ENCODE assay signal across 7 cellular contexts in genomic region chr17:83192789-83193335, GRCh38.
DNase-seq lines count a peak whose midpoint lies in the region; FAIRE-seq and TF ChIP-seq lines count a peak whose summit lies in the region.
"Not testable (repeated sequence)": the region's sequence is repeated elsewhere in the genome, so short reads cannot be mapped to it uniquely, and the experiment has no call there.

No MANE protein-coding gene starts in this region.

- not testable (repeated sequence) for H3K9ac ChIP-seq in Karpas-422 (ENCODE audit: low read length); kidney (ENCODE audit: low read length in 2 of 2)

- DNase-seq in Karpas-422 (peak; percentile 44), fibroblast of gingiva (ENCODE audit: low read depth) (peak; percentile 58), kidney (peak; percentile 71), ovary (peak in 3 of 5 donors; percentile 15 to 28 (median 18)), testis (peak; percentile 12)
- DNase-seq in activated CD4-positive, alpha-beta T cell treated with anti-CD3 and anti-CD28 coated beads for 48 hours: peak; percentile 54
- DNase-seq in activated naive CD4-positive, alpha-beta T cell treated with anti-CD3 and anti-CD28 coated beads, Interleukin-2, amount 10 ng/mL, durations not matched to agents 7 days and 5 days: peak; percentile 28

- H3K4me3 ChIP-seq in Karpas-422 (ENCODE audit: low read length); kidney (ENCODE audit: low read length in 2 of 2); ovary; testis: not testable (repeated sequence)

- H2AFZ ChIP-seq in Karpas-422 (ENCODE audit: low read length): not testable (repeated sequence)

- not testable (repeated sequence) for H3K79me2 ChIP-seq in Karpas-422 (ENCODE audit: low read length)

- H3K9me3 ChIP-seq in Karpas-422 (ENCODE audit: low read length); kidney (ENCODE audit: control insufficient read depth in 1 of 2, low read length in 2 of 2); ovary; testis: not testable (repeated sequence)

- H3K9me3 Mint-ChIP-seq in activated naive CD4-positive, alpha-beta T cell treated with anti-CD3 and anti-CD28 coated beads, Interleukin-2, amount 10 ng/mL, durations not matched to agents 7 days and 5 days: not testable (repeated sequence)

- 54% methylated on average over 2 of the region's 2 CpGs; no CpG with 5 or more reads in 2 of the 3 donors for WGBS in ovary, 3 donors
- WGBS in testis, 2 donors: no CpG with 5 or more reads among the region's 2 CpGs

- not testable (repeated sequence) for H3K27ac Mint-ChIP-seq in activated naive CD4-positive, alpha-beta T cell treated with anti-CD3 and anti-CD28 coated beads, Interleukin-2, amount 10 ng/mL, durations not matched to agents 7 days and 5 days

- not testable (repeated sequence) for H4K20me1 ChIP-seq in Karpas-422 (ENCODE audit: insufficient read depth, low read depth, low read length)

- H3K4me2 ChIP-seq in Karpas-422 (ENCODE audit: low read depth, low read length, poor library complexity, severe bottlenecking): not testable (repeated sequence)

- H3K4me1 Mint-ChIP-seq in activated naive CD4-positive, alpha-beta T cell treated with anti-CD3 and anti-CD28 coated beads, Interleukin-2, amount 10 ng/mL, durations not matched to agents 7 days and 5 days: peaks cover 29% of the 10 kb centered on the region

- not testable (repeated sequence) for TF ChIP-seq POLR2A in ovary (IDR thresholded peaks at IDR 0.05); testis (IDR thresholded peaks at IDR 0.05)

- H3K4me1 ChIP-seq in Karpas-422 (ENCODE audit: low read length): peaks cover 13% of the 10 kb centered on the region
- H3K4me1 ChIP-seq in kidney (ENCODE audit: control insufficient read depth in 1 of 2, insufficient read depth in 1 of 2, low read depth in 1 of 2, low read length in 2 of 2): not testable (repeated sequence)
- peaks cover 35% of the 10 kb centered on the region for H3K4me1 ChIP-seq in ovary (ENCODE audit: insufficient read depth)
- peaks cover 18% of the 10 kb centered on the region for H3K4me1 ChIP-seq in testis

- H3K27ac ChIP-seq in Karpas-422 (ENCODE audit: low read length); kidney (ENCODE audit: low read depth in 2 of 2, low read length in 2 of 2); ovary; testis: not testable (repeated sequence)

- CTCF ChIA-PET in activated naive CD4-positive, alpha-beta T cell treated with anti-CD3 and anti-CD28 coated beads, Interleukin-2, amount 10 ng/mL, durations not matched to agents 7 days and 5 days (lab: Charles Lee): not testable (repeated sequence)

- not testable (repeated sequence) for H3K4me3 Mint-ChIP-seq in activated naive CD4-positive, alpha-beta T cell treated with anti-CD3 and anti-CD28 coated beads, Interleukin-2, amount 10 ng/mL, durations not matched to agents 7 days and 5 days

- not testable (repeated sequence) for H3K36me3 Mint-ChIP-seq in activated naive CD4-positive, alpha-beta T cell treated with anti-CD3 and anti-CD28 coated beads, Interleukin-2, amount 10 ng/mL, durations not matched to agents 7 days and 5 days

- peaks cover 52% of the 10 kb centered on the region for H3K27me3 Mint-ChIP-seq in activated naive CD4-positive, alpha-beta T cell treated with anti-CD3 and anti-CD28 coated beads, Interleukin-2, amount 10 ng/mL, durations not matched to agents 7 days and 5 days

- not testable (repeated sequence) for FAIRE-seq in kidney (lab: Jason Lieb, UNC)

- intact Hi-C loops in kidney (cut with DNase I); ovary (cut with DNase I); testis (cut with DNase I; ENCODE audit: low total_unique reads): not testable (repeated sequence)

- H3K9me2 ChIP-seq in Karpas-422 (replicated peaks; ENCODE audit: insufficient read depth, low read length): not testable (repeated sequence)

- H3K27me3 ChIP-seq in Karpas-422 (ENCODE audit: low read length); ovary; testis: not testable (repeated sequence)

- not testable (repeated sequence) for TF ChIP-seq CTCF in kidney (IDR thresholded peaks at IDR 0.05; ENCODE audit: borderline replicate concordance, extremely low read depth, insufficient read depth); ovary (IDR thresholded peaks at IDR 0.05); testis (IDR thresholded peaks at IDR 0.05)

- not testable (repeated sequence) for TF ChIP-seq EP300 in ovary (IDR thresholded peaks at IDR 0.05)

- H3K36me3 ChIP-seq in Karpas-422 (ENCODE audit: insufficient read depth, low read length); kidney (ENCODE audit: control insufficient read depth in 1 of 2, insufficient read depth in 2 of 2, low read length in 2 of 2); ovary; testis (ENCODE audit: low read depth, missing control alignments): not testable (repeated sequence)

Comparison
In these comparisons a context has a peak if more than half of its experiments do, and no peak if none do; other contexts are left out.
1. DNase-seq: peak in every context shown above with its lines; median percentile 71 in kidney; 58 in fibroblast of gingiva; 54 in activated CD4-positive, alpha-beta T cell treated with anti-CD3 and anti-CD28 coated beads for 48 hours; 44 in Karpas-422; 28 in activated naive CD4-positive, alpha-beta T cell treated with anti-CD3 and anti-CD28 coated beads, Interleukin-2, amount 10 ng/mL, durations not matched to agents 7 days and 5 days; 18 in ovary; 12 in testis.